In genomic region chr10:30701471-30702173, GRCh38 we compare ENCODE assay signal across 9 cellular contexts.
A peak's percentile ranks its signal among the peaks of the same experiment; 100 is the strongest.
DNase-seq lines count a peak whose midpoint lies in the region; ATAC-seq and TF ChIP-seq lines count a peak whose summit lies in the region.
"Had no signal": no experiment of that assay in that cellular context is flagged by ENCODE, and none has a peak within 500 bp of the region (broad histone marks: within the 10 kb centered on the region; RNA-seq: fewer than 3 reads in every experiment).

No MANE protein-coding gene starts in this region.

- H3K27me3 ChIP-seq in mammary epithelial cell (ENCODE audit: insufficient read depth, low read length) (no peaks in the 10 kb centered on the region), Panc1 (ENCODE audit: control insufficient read depth, insufficient read depth, low read length) (no peaks in the 10 kb centered on the region), thymus (ENCODE audit: control insufficient read depth, insufficient read depth) (no peaks in the 10 kb centered on the region)

- H3K9me3 ChIP-seq in mammary epithelial cell (replicated peaks; ENCODE audit: insufficient read depth, low read length): no peaks in the 10 kb centered on the region
- no peaks in the 10 kb centered on the region for H3K9me3 ChIP-seq in Panc1 (ENCODE audit: control insufficient read depth, insufficient read depth, low read depth, low read length)
- H3K9me3 ChIP-seq in thymus (ENCODE audit: control insufficient read depth): no peaks in the 10 kb centered on the region
- H3K9me3 ChIP-seq: psoas muscle had no signal

- H3K4me3 ChIP-seq in mammary epithelial cell (replicated peaks in 1 of 3; ENCODE audit: insufficient read depth in 1 of 3, low read depth in 2 of 3, low read length in 3 of 3) (no peak overlapping the region), Panc1 (ENCODE audit: low read depth in 2 of 2, low read length in 2 of 2) (no peak overlapping the region), thymus (ENCODE audit: low read length) (peak overlapping the region; percentile 39)
- H3K4me3 ChIP-seq: psoas muscle had no signal

- BruUV-seq in MCF 10A (replicated peaks; lab: Mats Ljungman, UMichigan): no TSS peak
- BruUV-seq in mammary epithelial cell (replicated peaks; lab: Mats Ljungman, UMichigan): no TSS peak
- no TSS peak for BruUV-seq in Panc1 (replicated peaks; lab: Mats Ljungman, UMichigan)

- no peak overlapping the region for H3K27ac ChIP-seq in mammary epithelial cell (ENCODE audit: insufficient read depth, low read depth, low read length)
- H3K27ac ChIP-seq in Panc1 (ENCODE audit: low read length): no peak overlapping the region
- H3K27ac ChIP-seq in thymus (ENCODE audit: low read depth): peak overlapping the region; percentile 94
- H3K27ac ChIP-seq: psoas muscle had no signal

- H3K36me3 ChIP-seq in mammary epithelial cell (ENCODE audit: insufficient read depth, low read length) (no peaks in the 10 kb centered on the region), Panc1 (ENCODE audit: control insufficient read depth, insufficient read depth, low read length) (no peaks in the 10 kb centered on the region), thymus (ENCODE audit: control insufficient read depth, insufficient read depth) (no peaks in the 10 kb centered on the region)

- ATAC-seq in HG02938 (IDR thresholded peaks at IDR 0.05; ENCODE audit: unreplicated experiment): peak; percentile 69
- peak; percentile 65; the same call in 1 of the 2 replicates for ATAC-seq in Panc1
- peak; percentile 37 for ATAC-seq in left lobe of liver

- H3K4me1 ChIP-seq in mammary epithelial cell (ENCODE audit: insufficient read depth, low read length) (no peaks in the 10 kb centered on the region), Panc1 (ENCODE audit: control insufficient read depth, insufficient read depth, low read length) (no peaks in the 10 kb centered on the region), thymus (ENCODE audit: control insufficient read depth, insufficient read depth, low read length) (peaks cover 30% of the 10 kb centered on the region)
- H3K4me1 ChIP-seq: psoas muscle had no signal

- H3K27me3 Mint-ChIP-seq in MCF 10A (ENCODE audit: insufficient read depth, unreplicated experiment): no peaks in the 10 kb centered on the region
- no peaks in the 10 kb centered on the region for H3K27me3 Mint-ChIP-seq in activated T-helper 2 cell treated with anti-CD3 and anti-CD28 coated beads, Interferon-gamma antibody, Interleukin-2, Interleukin-4, amounts not matched to agents 10 μg/mL and 5 μg/mL and 100 μg/mL, durations not matched to agents 14 hours and 24 hours and 36 hours (ENCODE audit: low read depth)

- DNase-seq in MCF 10A (ENCODE audit: unreplicated experiment) (peak; percentile 80), mammary epithelial cell (no peak), Panc1 (ENCODE audit: low read depth, low spot score) (peak; percentile 2), left lobe of liver (ENCODE audit: low spot score) (no peak), NCI-H748 treated with DMSO at 0.1 percent for 48 hours (lab: John Stamatoyannopoulos, UW) (no peak)
- peak; percentile 77 for DNase-seq in activated T-helper 2 cell treated with anti-CD3 and anti-CD28 coated beads, Interferon-gamma antibody, Interleukin-2, Interleukin-4, amounts not matched to agents 10 μg/mL and 5 μg/mL and 100 μg/mL, durations not matched to agents 14 hours and 24 hours and 36 hours (ENCODE audit: low spot score)
- DNase-seq: psoas muscle had no signal

- CTCF ChIA-PET in MCF 10A (lab: Yijun Ruan, JAX) (interaction anchor here (2.3 kb wide), 1 partner anchor 62 kb away, joined by 6 read pairs; no protein-coding TSS in a partner anchor), mammary epithelial cell (lab: Charles Lee; ENCODE audit: low non-redundant PET) (no interaction called here), Panc1 (lab: Charles Lee) (no interaction called here)

- H4K20me1 ChIP-seq in mammary epithelial cell (ENCODE audit: insufficient read depth, low read length): no peaks in the 10 kb centered on the region

- no peaks in the 10 kb centered on the region for H3K9me3 Mint-ChIP-seq in MCF 10A (ENCODE audit: unreplicated experiment)
- no peaks in the 10 kb centered on the region for H3K9me3 Mint-ChIP-seq in activated T-helper 2 cell treated with anti-CD3 and anti-CD28 coated beads, Interferon-gamma antibody, Interleukin-2, Interleukin-4, amounts not matched to agents 10 μg/mL and 5 μg/mL and 100 μg/mL, durations not matched to agents 14 hours and 24 hours and 36 hours

- POLR2A ChIA-PET in MCF 10A (lab: Yijun Ruan, JAX) (interaction anchor here (0.6 kb wide), 1 partner anchor 347 kb away, joined by 3 read pairs; no protein-coding TSS in a partner anchor), Panc1 (lab: Charles Lee) (no interaction called here)

- no peak overlapping the region for H3K27ac Mint-ChIP-seq in MCF 10A (ENCODE audit: low read depth, unreplicated experiment)
- H3K27ac Mint-ChIP-seq in activated T-helper 2 cell treated with anti-CD3 and anti-CD28 coated beads, Interferon-gamma antibody, Interleukin-2, Interleukin-4, amounts not matched to agents 10 μg/mL and 5 μg/mL and 100 μg/mL, durations not matched to agents 14 hours and 24 hours and 36 hours: peak overlapping the region; percentile 95

- no peak for TF ChIP-seq CTCF in MCF 10A (IDR thresholded peaks at IDR 0.05; ENCODE audit: unreplicated experiment)
- no peak for TF ChIP-seq CTCF in mammary epithelial cell (conservative IDR thresholded peaks at IDR 0.05 in 1 of 2, IDR thresholded peaks at IDR 0.05 in 1 of 2; ENCODE audit: extremely low read depth in 1 of 2, insufficient read depth in 1 of 2, low read depth in 1 of 2, low read length in 2 of 2)
- TF ChIP-seq CTCF in Panc1 (IDR thresholded peaks at IDR 0.05): no peak

- no peaks in the 10 kb centered on the region for H3K79me2 ChIP-seq in mammary epithelial cell (ENCODE audit: insufficient read depth, low read length)

- H3K4me2 ChIP-seq in mammary epithelial cell (ENCODE audit: insufficient read depth, low read depth, low read length): no peak overlapping the region

- H3K4me1 Mint-ChIP-seq in MCF 10A (ENCODE audit: insufficient read depth, unreplicated experiment): peaks cover 5% of the 10 kb centered on the region
- peaks cover 77% of the 10 kb centered on the region for H3K4me1 Mint-ChIP-seq in activated T-helper 2 cell treated with anti-CD3 and anti-CD28 coated beads, Interferon-gamma antibody, Interleukin-2, Interleukin-4, amounts not matched to agents 10 μg/mL and 5 μg/mL and 100 μg/mL, durations not matched to agents 14 hours and 24 hours and 36 hours (ENCODE audit: low read depth)

- no peak overlapping the region for H2AFZ ChIP-seq in mammary epithelial cell (ENCODE audit: low read depth, low read length)

- 90% methylated on average over 12 of the region's 12 CpGs for WGBS in mammary epithelial cell (ENCODE audit: low coverage, missing lambda C conversion rate)
- WGBS in thymus: 19% methylated on average over 12 of the region's 12 CpGs

- H3K4me3 Mint-ChIP-seq in MCF 10A (ENCODE audit: unreplicated experiment): peak overlapping the region; percentile 19
- peak overlapping the region; percentile 72 for H3K4me3 Mint-ChIP-seq in activated T-helper 2 cell treated with anti-CD3 and anti-CD28 coated beads, Interferon-gamma antibody, Interleukin-2, Interleukin-4, amounts not matched to agents 10 μg/mL and 5 μg/mL and 100 μg/mL, durations not matched to agents 14 hours and 24 hours and 36 hours (ENCODE audit: low read depth)

- intact Hi-C loops in MCF 10A (cut with micrococcal nuclease) (no loop called here), mammary epithelial cell (cut with micrococcal nuclease) (no loop called here), Panc1 (cut with micrococcal nuclease; ENCODE audit: unreplicated experiment) (no loop called here)
- intact Hi-C loops in activated T-helper 2 cell treated with anti-CD3 and anti-CD28 coated beads, Interferon-gamma antibody, Interleukin-2, Interleukin-4, amounts not matched to agents 10 μg/mL and 5 μg/mL and 100 μg/mL, durations not matched to agents 14 hours and 24 hours and 36 hours (cut with micrococcal nuclease): loop anchor here (1.0 to 5.0 kb wide), 5 partner anchors 14 to 436 kb away; no protein-coding TSS in a partner anchor

- no peak overlapping the region for H3K9ac ChIP-seq in mammary epithelial cell (ENCODE audit: insufficient read depth, low read length)

- in situ Hi-C loops in mammary epithelial cell (cut with MboI; ENCODE audit: low sequenced_read_pairs in 2 of 2): no loop called here
- in situ Hi-C loops in Panc1 (cut with HindIII; ENCODE audit: low pct_unique_long_range_greater_than_20kb, low sequenced_read_pairs): no loop called here

- H3K36me3 Mint-ChIP-seq in MCF 10A (ENCODE audit: insufficient read depth, unreplicated experiment): no peaks in the 10 kb centered on the region
- peaks cover 73% of the 10 kb centered on the region for H3K36me3 Mint-ChIP-seq in activated T-helper 2 cell treated with anti-CD3 and anti-CD28 coated beads, Interferon-gamma antibody, Interleukin-2, Interleukin-4, amounts not matched to agents 10 μg/mL and 5 μg/mL and 100 μg/mL, durations not matched to agents 14 hours and 24 hours and 36 hours (ENCODE audit: low read depth)

- dilution Hi-C loops in mammary epithelial cell (cut with HindIII; ENCODE audit: low sequenced_read_pairs): no loop called here

Comparison
In these comparisons a context has a peak if more than half of its experiments do, and no peak if none do; other contexts are left out.
1. DNase-seq: peak in MCF 10A (single experiment), Panc1 (single experiment) and activated T-helper 2 cell treated with anti-CD3 and anti-CD28 coated beads, Interferon-gamma antibody, Interleukin-2, Interleukin-4, amounts not matched to agents 10 μg/mL and 5 μg/mL and 100 μg/mL, durations not matched to agents 14 hours and 24 hours and 36 hours (single experiment); none in mammary epithelial cell (single experiment), left lobe of liver (single experiment) and NCI-H748 treated with DMSO at 0.1 percent for 48 hours (single experiment).
2. Peak in every context shown above with its lines, with median percentiles within 50 percentile points of each other: ATAC-seq.